In genomic region chr16:81314603-81315270, GRCh38 we compare ENCODE assay signal across 8 cellular contexts.
DNase-seq lines count a peak whose midpoint lies in the region; FAIRE-seq and TF ChIP-seq lines count a peak whose summit lies in the region.

TSS of gene GAN (plus strand) at chr16:81314962. CDS start at chr16:81315114, 152 bp downstream.

- H3K4me3 Mint-ChIP-seq in nephron progenitor cell, result peak within 1 kb of the TSS; percentile 97
- peak within 1 kb of the TSS; percentile 93 for H3K4me3 Mint-ChIP-seq in stimulated activated naive CD8-positive, alpha-beta T cell treated with anti-CD3 and anti-CD28 coated beads, Interleukin-15, Interleukin-2, amounts not matched to agents 100 ng/mL and 50 ng/mL, for 24 hours

- no peaks in the 10 kb centered on the region for H3K4me1 ChIP-seq in MM.1S (ENCODE audit: low read length)

- peak; percentile 95 for DNase-seq in HCEC 1CT
- peak; percentile 90 for DNase-seq in MM.1S
- DNase-seq in SHP77 treated with DMSO at 0.1 percent for 48 hours (lab: John Stamatoyannopoulos, UW), result peak; percentile 94
- peak; percentile 91 for DNase-seq in activated gamma-delta T cell treated with Interleukin-2 at 50 U/mL for 16 hours
- peak; percentile 91 for DNase-seq in fibroblast of the conjunctiva (ENCODE audit: low read depth)
- DNase-seq in nephron progenitor cell, result peak; percentile 94

- TF ChIP-seq CTCF in MM.1S (IDR thresholded peaks at IDR 0.05; ENCODE audit: low read length) (no peak), nephron progenitor cell (IDR thresholded peaks at IDR 0.05) (no peak)

- H3K36me3 ChIP-seq in MM.1S (replicated peaks; ENCODE audit: insufficient read depth, low read length), result no peaks in the 10 kb centered on the region

- H3K9me2 ChIP-seq in MM.1S (replicated peaks; ENCODE audit: insufficient read depth, low read length), result no peaks in the 10 kb centered on the region

- FAIRE-seq in G401.6 (lab: Jason Lieb, UNC), result peak; percentile 92

- peaks cover 32% of the 10 kb centered on the region for H3K79me2 ChIP-seq in MM.1S (ENCODE audit: low read length)

- peak within 1 kb of the TSS; percentile 29; the same call in 1 of the 2 replicates for H3K27ac ChIP-seq in MM.1S (ENCODE audit: low read length)

- no peaks in the 10 kb centered on the region for H3K27me3 ChIP-seq in MM.1S (replicated peaks; ENCODE audit: insufficient read depth, low read length)

- H3K4me3 ChIP-seq in MM.1S (ENCODE audit: low read length), result peak within 1 kb of the TSS; percentile 75

- no peaks in the 10 kb centered on the region for H3K36me3 Mint-ChIP-seq in nephron progenitor cell (ENCODE audit: low read depth)
- no peaks in the 10 kb centered on the region for H3K36me3 Mint-ChIP-seq in stimulated activated naive CD8-positive, alpha-beta T cell treated with anti-CD3 and anti-CD28 coated beads, Interleukin-15, Interleukin-2, amounts not matched to agents 100 ng/mL and 50 ng/mL, for 24 hours (ENCODE audit: low read depth)

- H3K27me3 Mint-ChIP-seq in nephron progenitor cell (ENCODE audit: low read depth, poor library complexity), result peaks cover 16% of the 10 kb centered on the region
- no peaks in the 10 kb centered on the region for H3K27me3 Mint-ChIP-seq in stimulated activated naive CD8-positive, alpha-beta T cell treated with anti-CD3 and anti-CD28 coated beads, Interleukin-15, Interleukin-2, amounts not matched to agents 100 ng/mL and 50 ng/mL, for 24 hours

- H4K20me1 ChIP-seq in MM.1S (ENCODE audit: insufficient read depth, low read length), result no peaks in the 10 kb centered on the region

- peak within 1 kb of the TSS; percentile 80 for H3K27ac Mint-ChIP-seq in nephron progenitor cell
- H3K27ac Mint-ChIP-seq in stimulated activated naive CD8-positive, alpha-beta T cell treated with anti-CD3 and anti-CD28 coated beads, Interleukin-15, Interleukin-2, amounts not matched to agents 100 ng/mL and 50 ng/mL, for 24 hours, result peak within 1 kb of the TSS; percentile 88

- H2AFZ ChIP-seq in MM.1S (ENCODE audit: low read length), result peak within 1 kb of the TSS; percentile 66

- H3K4me1 Mint-ChIP-seq in nephron progenitor cell, result peaks cover 49% of the 10 kb centered on the region
- peaks cover 65% of the 10 kb centered on the region for H3K4me1 Mint-ChIP-seq in stimulated activated naive CD8-positive, alpha-beta T cell treated with anti-CD3 and anti-CD28 coated beads, Interleukin-15, Interleukin-2, amounts not matched to agents 100 ng/mL and 50 ng/mL, for 24 hours (ENCODE audit: low read depth)

- no peaks in the 10 kb centered on the region for H3K9me3 ChIP-seq in MM.1S (replicated peaks; ENCODE audit: insufficient read depth, low read length)

- peak within 1 kb of the TSS; percentile 79 for H3K4me2 ChIP-seq in MM.1S (ENCODE audit: low read depth, low read length)

- H3F3A ChIP-seq in MM.1S (ENCODE audit: insufficient read depth, low read length), result no peaks in the 10 kb centered on the region

- H3K9ac ChIP-seq in MM.1S (ENCODE audit: low read length), result peak within 1 kb of the TSS; percentile 68

- no peaks in the 10 kb centered on the region for H3K9me3 Mint-ChIP-seq in nephron progenitor cell
- H3K9me3 Mint-ChIP-seq in stimulated activated naive CD8-positive, alpha-beta T cell treated with anti-CD3 and anti-CD28 coated beads, Interleukin-15, Interleukin-2, amounts not matched to agents 100 ng/mL and 50 ng/mL, for 24 hours, result no peaks in the 10 kb centered on the region

Comparison
In these comparisons a context has a peak if more than half of its experiments do, and no peak if none do; other contexts are left out.
1. Peak in every context shown above with its lines: DNase-seq, H3K4me3 ChIP-seq and H3K27ac ChIP-seq.